Comparison of ENCODE assay signal across 11 cellular contexts in genomic region chr1:4027492-4028138, GRCh38.
DNase-seq lines count a peak whose midpoint lies in the region; ATAC-seq, FAIRE-seq and TF ChIP-seq lines count a peak whose summit lies in the region.
"Had no signal": no experiment of that assay in that cellular context is flagged by ENCODE, and none has a peak within 500 bp of the region (broad histone marks: within the 10 kb centered on the region; RNA-seq: fewer than 3 reads in every experiment).

No MANE protein-coding gene starts in this region.

- H3K4me3 ChIP-seq in GM12864 (ENCODE audit: low read depth, low read length): no peak overlapping the region
- H3K4me3 ChIP-seq: psoas muscle had no signal

- intact Hi-C loops in activated T-helper 1 cell treated with anti-CD3 and anti-CD28 coated beads, Interleukin-12 subunit alpha, Interleukin-12 subunit beta, Interleukin-2, Interleukin-4 antibody, amounts not matched to agents 30 ng/mL and 10 ng/mL and 1 ng/mL, durations not matched to agents 14 hours and 24 hours and 36 hours (cut with micrococcal nuclease): no loop called here

- no peak for FAIRE-seq in urothelium cell line (lab: Jason Lieb, UNC)

- H3K36me3 Mint-ChIP-seq in T-helper 17 cell (ENCODE audit: low read depth): no peaks in the 10 kb centered on the region
- no peaks in the 10 kb centered on the region for H3K36me3 Mint-ChIP-seq in activated T-helper 1 cell treated with anti-CD3 and anti-CD28 coated beads, Interleukin-12 subunit alpha, Interleukin-12 subunit beta, Interleukin-2, Interleukin-4 antibody, amounts not matched to agents 30 ng/mL and 10 ng/mL and 1 ng/mL, durations not matched to agents 14 hours and 24 hours and 36 hours (ENCODE audit: low read depth)

- no peak for TF ChIP-seq CTCF in GM12864 (IDR thresholded peaks at IDR 0.05; ENCODE audit: low read depth, low read length, missing control alignments)

- H3K9me3 ChIP-seq in T-helper 17 cell (ENCODE audit: control insufficient read depth, low read length, poor library complexity, severe bottlenecking): no peaks in the 10 kb centered on the region
- H3K9me3 ChIP-seq: psoas muscle had no signal

- no peak overlapping the region for H3K27ac Mint-ChIP-seq in T-helper 17 cell
- no peak overlapping the region for H3K27ac Mint-ChIP-seq in activated T-helper 1 cell treated with anti-CD3 and anti-CD28 coated beads, Interleukin-12 subunit alpha, Interleukin-12 subunit beta, Interleukin-2, Interleukin-4 antibody, amounts not matched to agents 30 ng/mL and 10 ng/mL and 1 ng/mL, durations not matched to agents 14 hours and 24 hours and 36 hours
- H3K27ac Mint-ChIP-seq: T-helper 2 cell treated with Interferon-gamma antibody and Interleukin-4, amounts not matched to agents 5 μg/mL and 100 μg/mL, for 36 hours had no signal

- peaks cover 30% of the 10 kb centered on the region for H3K27me3 Mint-ChIP-seq in T-helper 17 cell
- peaks cover 4% of the 10 kb centered on the region for H3K27me3 Mint-ChIP-seq in activated T-helper 1 cell treated with anti-CD3 and anti-CD28 coated beads, Interleukin-12 subunit alpha, Interleukin-12 subunit beta, Interleukin-2, Interleukin-4 antibody, amounts not matched to agents 30 ng/mL and 10 ng/mL and 1 ng/mL, durations not matched to agents 14 hours and 24 hours and 36 hours (ENCODE audit: insufficient read depth)

- no peaks in the 10 kb centered on the region for H3K4me1 Mint-ChIP-seq in T-helper 17 cell
- H3K4me1 Mint-ChIP-seq in activated T-helper 1 cell treated with anti-CD3 and anti-CD28 coated beads, Interleukin-12 subunit alpha, Interleukin-12 subunit beta, Interleukin-2, Interleukin-4 antibody, amounts not matched to agents 30 ng/mL and 10 ng/mL and 1 ng/mL, durations not matched to agents 14 hours and 24 hours and 36 hours (ENCODE audit: low read depth): no peaks in the 10 kb centered on the region

- DNase-seq in GM12864 (ENCODE audit: low read depth) (peak; percentile 45), T-helper 17 cell (no peak), AG20443 (ENCODE audit: low spot score) (no peak), urothelium cell line (ENCODE audit: low spot score) (no peak)
- no peak for DNase-seq in activated T-helper 1 cell treated with anti-CD3 and anti-CD28 coated beads, Interleukin-12 subunit alpha, Interleukin-12 subunit beta, Interleukin-2, Interleukin-4 antibody, amounts not matched to agents 30 ng/mL and 10 ng/mL and 1 ng/mL, durations not matched to agents 14 hours and 24 hours and 36 hours (ENCODE audit: low spot score)
- DNase-seq: PC-3, psoas muscle had no signal

- no peaks in the 10 kb centered on the region for H3K9me3 Mint-ChIP-seq in activated T-helper 1 cell treated with anti-CD3 and anti-CD28 coated beads, Interleukin-12 subunit alpha, Interleukin-12 subunit beta, Interleukin-2, Interleukin-4 antibody, amounts not matched to agents 30 ng/mL and 10 ng/mL and 1 ng/mL, durations not matched to agents 14 hours and 24 hours and 36 hours

- peak; percentile 81 for ATAC-seq in GM19035 (IDR thresholded peaks at IDR 0.05; ENCODE audit: unreplicated experiment)
- ATAC-seq in HG03025 (IDR thresholded peaks at IDR 0.05; ENCODE audit: low FRiP score, unreplicated experiment): peak; percentile 64
- ATAC-seq in T-helper 17 cell: peak; percentile 59
- no peak for ATAC-seq in GM18858 (IDR thresholded peaks at IDR 0.05; ENCODE audit: unreplicated experiment)
- ATAC-seq: PC-3, psoas muscle had no signal

- H3K4me3 Mint-ChIP-seq in T-helper 17 cell: no peak overlapping the region
- H3K4me3 Mint-ChIP-seq in activated T-helper 1 cell treated with anti-CD3 and anti-CD28 coated beads, Interleukin-12 subunit alpha, Interleukin-12 subunit beta, Interleukin-2, Interleukin-4 antibody, amounts not matched to agents 30 ng/mL and 10 ng/mL and 1 ng/mL, durations not matched to agents 14 hours and 24 hours and 36 hours: no peak overlapping the region
- H3K4me3 Mint-ChIP-seq: T-helper 2 cell treated with Interferon-gamma antibody and Interleukin-4, amounts not matched to agents 5 μg/mL and 100 μg/mL, for 36 hours had no signal
